In genomic region chr1:146376708-146377496, GRCh38 we compare ENCODE assay signal across 8 cellular contexts.
DNase-seq lines count a peak whose midpoint lies in the region; ATAC-seq and TF ChIP-seq lines count a peak whose summit lies in the region.
"Not testable (repeated sequence)": the region's sequence is repeated elsewhere in the genome, so short reads cannot be mapped to it uniquely, and the experiment has no call there.

No MANE protein-coding gene starts in this region.

- H3K9ac ChIP-seq in duodenal mucosa (ENCODE audit: low read depth in 1 of 2, low read length in 2 of 2): peak overlapping the region; percentile 53 to 77

- H3K27me3 Mint-ChIP-seq in CD4-positive, CD25-positive, alpha-beta regulatory T cell: not testable (repeated sequence)

- H3K9me3 Mint-ChIP-seq in CD4-positive, CD25-positive, alpha-beta regulatory T cell: not testable (repeated sequence)

- intact Hi-C loops in lower lobe of right lung (cut with DNase I): not testable (repeated sequence)

- DNase-seq in CD4-positive, CD25-positive, alpha-beta regulatory T cell: peak; percentile 63 to 95 (median 87)
- DNase-seq in NCI-H748 treated with DMSO at 0.1 percent for 48 hours (lab: John Stamatoyannopoulos, UW) (peak; percentile 84), lower lobe of right lung (peak; percentile 68)
- DNase-seq in activated CD4-positive, alpha-beta T cell treated with anti-CD3 and anti-CD28 coated beads, Interleukin-2, amount 50 U/mL, for 48 hours: peak; percentile 74 to 81
- peak; percentile 61 to 76 for DNase-seq in stimulated activated CD4-positive, alpha-beta T cell treated with anti-CD3 and anti-CD28 coated beads, Interleukin-4, amount 100 ng/mL, for 48 hours (ENCODE audit: low read depth in 2 of 2)

- not testable (repeated sequence) for H3K27me3 ChIP-seq in CD4-positive, CD25-positive, alpha-beta regulatory T cell (ENCODE audit: control insufficient read depth, insufficient read depth, low read length); duodenal mucosa (ENCODE audit: control insufficient read depth in 1 of 2, insufficient read depth in 2 of 2, low read length in 2 of 2); lower lobe of right lung (ENCODE audit: low read depth)

- H3K4me1 ChIP-seq in CD4-positive, CD25-positive, alpha-beta regulatory T cell (ENCODE audit: control insufficient read depth, insufficient read depth, low read length, poor library complexity, severe bottlenecking); duodenal mucosa (ENCODE audit: control insufficient read depth in 1 of 2, insufficient read depth in 2 of 2, low read length in 2 of 2); lower lobe of right lung: not testable (repeated sequence)

- ATAC-seq in CD4-positive, CD25-positive, alpha-beta regulatory T cell (ENCODE audit: low read depth in 2 of 2): peak; percentile 89 to 91
- ATAC-seq in GM19438 (IDR thresholded peaks at IDR 0.05; ENCODE audit: low read depth, unreplicated experiment) (peak; percentile 95), HG03571 (IDR thresholded peaks at IDR 0.05; ENCODE audit: unreplicated experiment) (peak; percentile 90), lower lobe of right lung (peak; percentile 94)

- H3K36me3 Mint-ChIP-seq in CD4-positive, CD25-positive, alpha-beta regulatory T cell: not testable (repeated sequence)

- not testable (repeated sequence) for H3K9me3 ChIP-seq in CD4-positive, CD25-positive, alpha-beta regulatory T cell (ENCODE audit: control insufficient read depth in 2 of 2, low read length in 2 of 2); duodenal mucosa (ENCODE audit: control insufficient read depth in 1 of 2, low read length in 2 of 2); lower lobe of right lung

- TF ChIP-seq CTCF in lower lobe of right lung (IDR thresholded peaks at IDR 0.05): not testable (repeated sequence)

- H3K4me3 Mint-ChIP-seq in CD4-positive, CD25-positive, alpha-beta regulatory T cell: peak overlapping the region; percentile 88 to 95 (median 92)

- not testable (repeated sequence) for H3K36me3 ChIP-seq in CD4-positive, CD25-positive, alpha-beta regulatory T cell (ENCODE audit: control insufficient read depth, insufficient read depth, low read length); duodenal mucosa (ENCODE audit: control insufficient read depth in 1 of 2, insufficient read depth in 2 of 2, low read length in 2 of 2); lower lobe of right lung

- H3K4me3 ChIP-seq in CD4-positive, CD25-positive, alpha-beta regulatory T cell (ENCODE audit: low read depth, low read length): peak overlapping the region; percentile 77
- H3K4me3 ChIP-seq in duodenal mucosa (ENCODE audit: low read depth in 1 of 2, low read length in 2 of 2) (peak overlapping the region in 1 of 2 donors; percentile 50), lower lobe of right lung (peak overlapping the region; percentile 50)

- H3K27ac Mint-ChIP-seq in CD4-positive, CD25-positive, alpha-beta regulatory T cell: peak overlapping the region; percentile 94 to 100 (median 97)

- H3K4me1 Mint-ChIP-seq in CD4-positive, CD25-positive, alpha-beta regulatory T cell: peaks cover 0 to 18% (median 1%) of the 10 kb centered on the region in 4 donors

- H3K27ac ChIP-seq in CD4-positive, CD25-positive, alpha-beta regulatory T cell (ENCODE audit: insufficient read depth, low read length, poor library complexity, severe bottlenecking): peak overlapping the region; percentile 84
- H3K27ac ChIP-seq in duodenal mucosa (ENCODE audit: low read depth, low read length): peak overlapping the region; percentile 88
- H3K27ac ChIP-seq in lower lobe of right lung: peak overlapping the region; percentile 94
